In genomic region chr11:811446-812245, GRCh38 we compare ENCODE assay signal across 9 cellular contexts. TPM values are rescaled to one million over a fixed set of nuclear protein-coding genes. Genes with fewer than 3 reads are reported as not detected.
DNase-seq lines count a peak whose midpoint lies in the region; ATAC-seq and TF ChIP-seq lines count a peak whose summit lies in the region.
"Had no signal": no experiment of that assay in that cellular context is flagged by ENCODE, and none has a peak within 500 bp of the region (broad histone marks: within the 10 kb centered on the region; RNA-seq: fewer than 3 reads in every experiment).

No MANE protein-coding gene starts in this region.

- peak overlapping the region; percentile 91 for H3K4me3 Mint-ChIP-seq in activated naive CD4-positive, alpha-beta T cell treated with anti-CD3 and anti-CD28 coated beads, Interleukin-2, amount 10 ng/mL, durations not matched to agents 7 days and 5 days
- H3K4me3 Mint-ChIP-seq in stimulated activated naive CD8-positive, alpha-beta T cell treated with anti-CD3 and anti-CD28 coated beads, Interleukin-15, amount 100 ng/mL, for 72 hours: peak overlapping the region; percentile 88 to 89

- peak overlapping the region; percentile 9 for H3K4me3 ChIP-seq in fibroblast of villous mesenchyme (ENCODE audit: low read depth, low read length)

- peaks cover 26% of the 10 kb centered on the region for H3K36me3 Mint-ChIP-seq in activated naive CD4-positive, alpha-beta T cell treated with anti-CD3 and anti-CD28 coated beads, Interleukin-2, amount 10 ng/mL, durations not matched to agents 7 days and 5 days

- H3K27ac Mint-ChIP-seq in activated naive CD4-positive, alpha-beta T cell treated with anti-CD3 and anti-CD28 coated beads, Interleukin-2, amount 10 ng/mL, durations not matched to agents 7 days and 5 days: peak overlapping the region; percentile 90
- H3K27ac Mint-ChIP-seq in stimulated activated naive CD8-positive, alpha-beta T cell treated with anti-CD3 and anti-CD28 coated beads, Interleukin-15, amount 100 ng/mL, for 72 hours: peak overlapping the region; percentile 85 to 99

- H3K9me3 Mint-ChIP-seq in activated naive CD4-positive, alpha-beta T cell treated with anti-CD3 and anti-CD28 coated beads, Interleukin-2, amount 10 ng/mL, durations not matched to agents 7 days and 5 days: no peaks in the 10 kb centered on the region
- H3K9me3 Mint-ChIP-seq in stimulated activated naive CD8-positive, alpha-beta T cell treated with anti-CD3 and anti-CD28 coated beads, Interleukin-15, amount 100 ng/mL, for 72 hours: no peaks in the 10 kb centered on the region

- peaks cover 44% of the 10 kb centered on the region for H3K4me1 Mint-ChIP-seq in activated naive CD4-positive, alpha-beta T cell treated with anti-CD3 and anti-CD28 coated beads, Interleukin-2, amount 10 ng/mL, durations not matched to agents 7 days and 5 days
- H3K4me1 Mint-ChIP-seq in stimulated activated naive CD8-positive, alpha-beta T cell treated with anti-CD3 and anti-CD28 coated beads, Interleukin-15, amount 100 ng/mL, for 72 hours: peaks cover 59% of the 10 kb centered on the region

- TF ChIP-seq CTCF in fibroblast of villous mesenchyme (IDR thresholded peaks at IDR 0.05; ENCODE audit: insufficient read depth, low read depth, low read length): peak; percentile 15

- CTCF ChIA-PET in activated naive CD4-positive, alpha-beta T cell treated with anti-CD3 and anti-CD28 coated beads, Interleukin-2, amount 10 ng/mL, durations not matched to agents 7 days and 5 days (lab: Charles Lee): no interaction called here

- no peak for DNase-seq in activated naive CD4-positive, alpha-beta T cell treated with anti-CD3 and anti-CD28 coated beads, Interleukin-2, amount 10 ng/mL, durations not matched to agents 7 days and 5 days
- no peak for DNase-seq in activated naive CD4-positive, alpha-beta T cell treated with anti-CD3 and anti-CD28 coated beads, Interleukin-2, amount 50 U/mL, for 16 hours
- DNase-seq in UCSD-AML1 (lab: John Stamatoyannopoulos, UW; ENCODE audit: unreplicated experiment) (peak; percentile 29), fibroblast of villous mesenchyme (ENCODE audit: low read depth) (no peak), COLO829 (ENCODE audit: low spot score) (no peak)
- no peak for DNase-seq in stimulated activated naive CD8-positive, alpha-beta T cell treated with anti-CD3 and anti-CD28 coated beads, Interleukin-15, amount 100 ng/mL, for 72 hours
- no peak for DNase-seq in stimulated activated CD8-positive, alpha-beta memory T cell treated with anti-CD3 and anti-CD28 coated beads, Interleukin-4, amount 100 ng/mL, for 48 hours
- DNase-seq: DMS153 had no signal

- peaks cover 3% of the 10 kb centered on the region for H3K27me3 Mint-ChIP-seq in activated naive CD4-positive, alpha-beta T cell treated with anti-CD3 and anti-CD28 coated beads, Interleukin-2, amount 10 ng/mL, durations not matched to agents 7 days and 5 days
- H3K27me3 Mint-ChIP-seq in stimulated activated naive CD8-positive, alpha-beta T cell treated with anti-CD3 and anti-CD28 coated beads, Interleukin-15, amount 100 ng/mL, for 72 hours: no peaks in the 10 kb centered on the region

- ATAC-seq in stimulated activated naive CD8-positive, alpha-beta T cell treated with anti-CD3 and anti-CD28 coated beads, Interleukin-15, amount 100 ng/mL, for 72 hours: no peak
- ATAC-seq in GM21390 (IDR thresholded peaks at IDR 0.05; ENCODE audit: unreplicated experiment): no peak

RNA-seq across cellular contexts. Expression of gene RPLP2, which starts 1.9 kb away (rescaled TPM):
- total RNA-seq in fibroblast of villous mesenchyme: 220 and 278 TPM in 2 replicates

RNA-seq across cellular contexts. Expression of gene PIDD1, which starts 6.6 kb away (rescaled TPM):
- 5.5 and 7.8 TPM in 2 replicates for total RNA-seq in fibroblast of villous mesenchyme

RNA-seq across cellular contexts. Expression of gene PNPLA2, which starts 7.1 kb away (rescaled TPM):
- 23.5 and 28.5 TPM in 2 replicates for total RNA-seq in fibroblast of villous mesenchyme

RNA-seq across cellular contexts. Expression of gene SLC25A22, which starts 13.6 kb away (rescaled TPM):
- total RNA-seq in fibroblast of villous mesenchyme: 12.6 and 16.8 TPM in 2 replicates

RNA-seq across cellular contexts. Expression of gene CRACR2B, which starts 16.1 kb away (rescaled TPM):
- 0.43 and 0.97 TPM in 2 replicates for total RNA-seq in fibroblast of villous mesenchyme
